ENCODE assay signal across 19 cellular contexts in the genomic region with DNA sequence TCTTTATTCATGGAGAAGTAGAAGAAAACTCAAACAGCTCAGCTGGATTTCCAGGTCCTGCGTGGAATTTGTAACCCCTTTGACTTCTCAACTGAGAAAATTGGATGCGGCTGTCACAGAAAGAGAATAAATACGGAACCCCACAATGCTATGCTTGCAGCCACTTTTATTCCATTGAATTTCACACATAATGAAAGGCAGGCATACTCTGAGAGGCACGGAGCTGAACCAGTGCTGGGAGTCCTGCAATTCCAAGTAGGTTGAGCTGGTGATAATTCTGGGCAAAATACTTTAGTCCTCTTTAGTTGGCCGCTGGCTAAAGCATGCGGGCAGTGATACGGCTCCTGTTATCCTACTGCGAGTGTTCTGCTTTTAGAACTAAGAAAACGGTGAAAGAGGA. TPM values are rescaled to one million over a fixed set of nuclear protein-coding genes. Genes with fewer than 3 reads are reported as not detected.
DNase-seq lines count a peak whose midpoint lies in the region; ATAC-seq, FAIRE-seq and TF ChIP-seq lines count a peak whose summit lies in the region.
"Had no signal": no experiment of that assay in that cellular context is flagged by ENCODE, and none has a peak within 500 bp of the region (broad histone marks: within the 10 kb centered on the region; RNA-seq: fewer than 3 reads in every experiment).

No MANE protein-coding gene starts in this region.

- no peak for DNase-seq in GM19239 (ENCODE audit: insufficient read length, low spot score)
- no peak for DNase-seq in astrocyte (ENCODE audit: low read depth)
- peak; percentile 30 to 34 for DNase-seq in cardiac muscle cell (ENCODE audit: low read depth in 1 of 2, low spot score in 1 of 2)
- DNase-seq in sigmoid colon, result no peak
- no peak for DNase-seq in NCI-H1417 (lab: John Stamatoyannopoulos, UW)
- DNase-seq in activated effector memory CD4-positive, alpha-beta T cell treated with Interleukin-2 at 50 U/mL for 16 hours, result no peak
- DNase-seq: activated CD8-positive, alpha-beta memory T cell treated with anti-CD3 and anti-CD28 coated beads, Interleukin-2, amount 50 U/mL, for 48 hours; CD4-positive, alpha-beta T cell; KG1; NCI-H1436; NCI-H510A treated with DMSO at 0.1 percent for 48 hours; stimulated activated CD4-positive, alpha-beta T cell treated with anti-CD3 and anti-CD28 coated beads, Interleukin-15, amount 100 ng/mL, for 24 hours; T-helper 1 cell had no signal

- FAIRE-seq in GM19239 (lab: Jason Lieb, UNC) (peak; percentile 4), astrocyte (lab: Jason Lieb, UNC) (no peak)
- FAIRE-seq: colon, GM12891 had no signal

- H3K9me3 ChIP-seq in astrocyte (ENCODE audit: insufficient read depth, low read depth, low read length) (no peaks in the 10 kb centered on the region), cardiac muscle cell (ENCODE audit: low read depth) (no peaks in the 10 kb centered on the region), sigmoid colon (no peaks in the 10 kb centered on the region)
- H3K9me3 ChIP-seq: ovary had no signal

- TF ChIP-seq POLR2A in sigmoid colon (IDR thresholded peaks at IDR 0.05), result no peak

- H3K27me3 ChIP-seq in astrocyte (ENCODE audit: insufficient read depth, low read length), result no peaks in the 10 kb centered on the region
- H3K27me3 ChIP-seq in cardiac muscle cell, result no peaks in the 10 kb centered on the region
- no peaks in the 10 kb centered on the region for H3K27me3 ChIP-seq in sigmoid colon
- H3K27me3 ChIP-seq: ovary had no signal

- H3K36me3 ChIP-seq in astrocyte (ENCODE audit: insufficient read depth, low read length) (no peaks in the 10 kb centered on the region), cardiac muscle cell (no peaks in the 10 kb centered on the region), sigmoid colon (no peaks in the 10 kb centered on the region)
- H3K36me3 ChIP-seq: ovary had no signal

- TF ChIP-seq CTCF in astrocyte (IDR thresholded peaks at IDR 0.05; ENCODE audit: insufficient read depth, low read depth, low read length) (no peak), cardiac muscle cell (IDR thresholded peaks at IDR 0.05; ENCODE audit: low read depth, low read length) (no peak), sigmoid colon (IDR thresholded peaks at IDR 0.05) (no peak)

- H4K20me1 ChIP-seq in astrocyte (ENCODE audit: insufficient read depth, low read length), result peaks cover 38% of the 10 kb centered on the region

- peak overlapping the region; percentile 46 for H3K4me3 ChIP-seq in astrocyte (ENCODE audit: insufficient read depth, low read depth, low read length)
- H3K4me3 ChIP-seq in cardiac muscle cell, result no peak overlapping the region
- no peak overlapping the region for H3K4me3 ChIP-seq in sigmoid colon
- H3K4me3 ChIP-seq: ovary had no signal

- H3K27ac ChIP-seq in astrocyte (ENCODE audit: low read depth, low read length), result no peak overlapping the region
- no peak overlapping the region for H3K27ac ChIP-seq in cardiac muscle cell
- H3K27ac ChIP-seq in sigmoid colon, result peak overlapping the region in 3 of 4 donors; percentile 24 to 62 (median 27)

- H2AFZ ChIP-seq in astrocyte (ENCODE audit: low read depth, low read length), result no peak overlapping the region

- intact Hi-C loops in sigmoid colon (cut with DNase I), result no loop called here

- no peak overlapping the region for H3K4me3 Mint-ChIP-seq in astrocyte (ENCODE audit: unreplicated experiment)
- H3K4me3 Mint-ChIP-seq: CD4-positive, alpha-beta T cell had no signal

- peaks cover 13% of the 10 kb centered on the region for H3K4me1 ChIP-seq in astrocyte (ENCODE audit: insufficient read depth, low read length)
- H3K4me1 ChIP-seq in cardiac muscle cell (ENCODE audit: low read depth), result peaks cover 2% of the 10 kb centered on the region
- peaks cover 0 to 27% (median 11%) of the 10 kb centered on the region in 4 donors for H3K4me1 ChIP-seq in sigmoid colon

- H3K36me3 Mint-ChIP-seq in astrocyte (ENCODE audit: low read depth, unreplicated experiment), result peaks cover 3% of the 10 kb centered on the region
- H3K36me3 Mint-ChIP-seq: activated naive CD4-positive, alpha-beta T cell treated with anti-CD3 and anti-CD28 coated beads, Interleukin-2, amount 50 U/mL, for 72 hours had no signal

- H3K27me3 Mint-ChIP-seq in astrocyte (ENCODE audit: low read depth, unreplicated experiment), result no peaks in the 10 kb centered on the region
- H3K27me3 Mint-ChIP-seq: CD4-positive, alpha-beta T cell had no signal

- peak overlapping the region; percentile 66 for H3K27ac Mint-ChIP-seq in astrocyte (ENCODE audit: unreplicated experiment)
- H3K27ac Mint-ChIP-seq: activated naive CD4-positive, alpha-beta T cell treated with anti-CD3 and anti-CD28 coated beads, Interleukin-2, amount 50 U/mL, for 72 hours; CD4-positive, alpha-beta T cell had no signal

- H3K79me2 ChIP-seq in astrocyte (ENCODE audit: insufficient read depth, low read length), result peaks cover 38% of the 10 kb centered on the region

- no peak for ATAC-seq in HG02571 (IDR thresholded peaks at IDR 0.05; ENCODE audit: unreplicated experiment)
- ATAC-seq: activated naive CD4-positive, alpha-beta T cell treated with anti-CD3 and anti-CD28 coated beads, Interleukin-2, amount 50 U/mL, for 72 hours; Panc1 had no signal

- no peak for TF ChIP-seq EP300 in sigmoid colon (IDR thresholded peaks at IDR 0.05)

- H3K9me3 Mint-ChIP-seq in astrocyte (ENCODE audit: unreplicated experiment), result no peaks in the 10 kb centered on the region
- H3K9me3 Mint-ChIP-seq: activated naive CD4-positive, alpha-beta T cell treated with anti-CD3 and anti-CD28 coated beads, Interleukin-2, amount 50 U/mL, for 72 hours; CD4-positive, alpha-beta T cell had no signal

- H3K4me1 Mint-ChIP-seq in astrocyte (ENCODE audit: low read depth, unreplicated experiment), result peaks cover 13% of the 10 kb centered on the region

- H3K4me2 ChIP-seq in astrocyte (ENCODE audit: low read length), result peak overlapping the region; percentile 83

- H3K9ac ChIP-seq in astrocyte (ENCODE audit: low read length), result peak overlapping the region; percentile 50

- WGBS in sigmoid colon, 2 donors, result 90 to 93% methylated on average over 9 of the region's 9 CpGs

RNA-seq across cellular contexts. Expression of gene WNT5B, which starts 16.8 kb away (rescaled TPM):
- total RNA-seq in astrocyte (110 TPM in 2 replicates), cardiac muscle cell (152 and 206 TPM in 2 replicates), sigmoid colon (10 to 100 TPM in 3 of 4 donors, 1 to 10 TPM in 1; 8.4 to 72.3 (median 22.1) TPM)
- polyA plus RNA-seq in cardiac muscle cell (170 and 240 TPM in 2 replicates), sigmoid colon (1 to 10 TPM in 2 of 3 donors, under 1 TPM in 1; 0.69 to 3.5 (median 1.8) TPM)
- total RNA-seq: CD4-positive, alpha-beta T cell had no signal

RNA-seq across cellular contexts. Expression of gene FBXL14, which starts 17.8 kb away (rescaled TPM):
- total RNA-seq in astrocyte (9.2 and 9.8 TPM in 2 replicates), cardiac muscle cell (22.4 and 27.8 TPM in 2 replicates), sigmoid colon (10 to 100 TPM in 2 of 4 donors, 1 to 10 TPM in 2; 7.5 to 12.2 (median 10.0) TPM)
- polyA plus RNA-seq in cardiac muscle cell (17.8 and 34.3 TPM in 2 replicates), sigmoid colon (10 to 100 TPM; 13.2 to 26.4 (median 20.8) TPM)

Comparison
In these comparisons a context has a peak if more than half of its experiments do, and no peak if none do; other contexts are left out.
1. DNase-seq: peak in cardiac muscle cell (2 of 2); none in GM19239 (single experiment), astrocyte (single experiment), sigmoid colon (single experiment), NCI-H1417 (0 of 3) and activated effector memory CD4-positive, alpha-beta T cell treated with Interleukin-2 at 50 U/mL for 16 hours (single experiment).
2. H3K27ac ChIP-seq: peak in sigmoid colon (3 of 4); none in astrocyte (single experiment) and cardiac muscle cell (single experiment).